In genomic region chr22:38335077-38335476, GRCh38 we compare ENCODE assay signal across 18 cellular contexts.
DNase-seq lines count a peak whose midpoint lies in the region; ATAC-seq and TF ChIP-seq lines count a peak whose summit lies in the region.
"Had no signal": no experiment of that assay in that cellular context is flagged by ENCODE, and none has a peak within 500 bp of the region (broad histone marks: within the 10 kb centered on the region; RNA-seq: fewer than 3 reads in every experiment).

No MANE protein-coding gene starts in this region.

- ATAC-seq in HG02870 (IDR thresholded peaks at IDR 0.05; ENCODE audit: unreplicated experiment) = no peak
- ATAC-seq: Panc1 had no signal

- no peak overlapping the region for H3K27ac Mint-ChIP-seq in nephron progenitor cell

- peak overlapping the region; percentile 61 for H3K4me3 Mint-ChIP-seq in nephron progenitor cell

- peaks cover 4% of the 10 kb centered on the region for H3K4me1 Mint-ChIP-seq in nephron progenitor cell

- DNase-seq in ELR (ENCODE audit: low read depth) = peak; percentile 72
- DNase-seq in NB4 (ENCODE audit: low read depth) = peak; percentile 37
- no peak for DNase-seq in epithelial cell of prostate (ENCODE audit: low read depth, low spot score)
- no peak for DNase-seq in nephron progenitor cell
- no peak for DNase-seq in middle frontal gyrus (ENCODE audit: extremely low spot score, low spot score)
- DNase-seq in NCI-H1048 (lab: John Stamatoyannopoulos, UW) = no peak
- DNase-seq: activated naive CD4-positive, alpha-beta T cell treated with anti-CD3 and anti-CD28 coated beads, Interleukin-2, amount 50 U/mL, for 16 hours; DND-41; head of caudate nucleus; left cardiac atrium; NCI-H2029; NCI-H524 treated with DMSO at 0.1 percent for 48 hours; stomach; uterus had no signal

- TF ChIP-seq POLR2A in NB4 (IDR thresholded peaks at IDR 0.05; ENCODE audit: extremely low read depth, insufficient read length) = no peak

- TF ChIP-seq CTCF in NB4 (IDR thresholded peaks at IDR 0.05; ENCODE audit: low read depth, low read length) = no peak
- TF ChIP-seq CTCF in nephron progenitor cell (IDR thresholded peaks at IDR 0.05) = no peak

- no peaks in the 10 kb centered on the region for H3K36me3 Mint-ChIP-seq in nephron progenitor cell (ENCODE audit: low read depth)

- no peaks in the 10 kb centered on the region for H3K9me3 Mint-ChIP-seq in nephron progenitor cell

- H3K27ac ChIP-seq in epithelial cell of prostate = peak overlapping the region; percentile 65
- H3K27ac ChIP-seq: C4-2B, uterus, VCaP had no signal

- H3K27me3 Mint-ChIP-seq in nephron progenitor cell (ENCODE audit: low read depth, poor library complexity) = peaks cover 38% of the 10 kb centered on the region

- no peak overlapping the region for H3K4me3 ChIP-seq in NB4 (ENCODE audit: low read depth, low read length)

Comparison
In these comparisons a context has a peak if more than half of its experiments do, and no peak if none do; other contexts are left out.
1. DNase-seq: peak in ELR (single experiment) and NB4 (single experiment); none in epithelial cell of prostate (single experiment), nephron progenitor cell (single experiment), middle frontal gyrus (single experiment) and NCI-H1048 (single experiment).